ENCODE assay signal across 12 cellular contexts in genomic region chr3:177126015-177126773, GRCh38.
A peak's percentile ranks its signal among the peaks of the same experiment; 100 is the strongest.
DNase-seq lines count a peak whose midpoint lies in the region; ATAC-seq, FAIRE-seq and TF ChIP-seq lines count a peak whose summit lies in the region.
"Had no signal": no experiment of that assay in that cellular context is flagged by ENCODE, and none has a peak within 500 bp of the region (broad histone marks: within the 10 kb centered on the region; RNA-seq: fewer than 3 reads in every experiment).

No MANE protein-coding gene starts in this region.

- H3K4me3 ChIP-seq in heart left ventricle (no peak overlapping the region), skeletal muscle cell (ENCODE audit: low read depth, low read length) (no peak overlapping the region)
- H3K4me3 ChIP-seq: cardiac muscle cell had no signal

- intact Hi-C loops in heart left ventricle (cut with DNase I), result loop anchor here in 3 of 10 donors (5.0 to 10.0 kb wide), 4 partner anchors 61 to 366 kb away; partner anchors contain the start of gene TBL1XR1 (in 1 of the 3)

- 45 to 48% (median 47%) methylated on average over 3 of the region's 3 CpGs for WGBS in heart left ventricle, 4 donors

- peaks cover 0 to 66% (median 44%) of the 10 kb centered on the region in 12 donors for H3K4me1 ChIP-seq in heart left ventricle

- ATAC-seq in heart left ventricle (peak; percentile 53 to 88 (median 76)), GM19395 (IDR thresholded peaks at IDR 0.05; ENCODE audit: unreplicated experiment) (no peak), GM18868 (IDR thresholded peaks at IDR 0.05; ENCODE audit: unreplicated experiment) (no peak), HG02970 (IDR thresholded peaks at IDR 0.05; ENCODE audit: low FRiP score, unreplicated experiment) (no peak)

- no peak for DNase-seq in H54 (ENCODE audit: insufficient read length, low spot score)
- peak; percentile 90 for DNase-seq in amniotic epithelial cell (ENCODE audit: low read depth)
- DNase-seq in heart left ventricle, result no peak
- DNase-seq in skeletal muscle cell (ENCODE audit: low read depth), result peak; percentile 83
- no peak for DNase-seq in activated CD4-positive, alpha-beta T cell treated with anti-CD3 and anti-CD28 coated beads for 48 hours
- DNase-seq: NCI-H146, retina had no signal

- FAIRE-seq in H54 (lab: Jason Lieb, UNC), result peak; percentile 99
- FAIRE-seq: HTR-8/SVneo had no signal

- H3K9me3 ChIP-seq in heart left ventricle, result no peaks in the 10 kb centered on the region

- no peaks in the 10 kb centered on the region for H3K36me3 ChIP-seq in heart left ventricle
- H3K36me3 ChIP-seq: cardiac muscle cell had no signal

- TF ChIP-seq POLR2A in H54 (IDR thresholded peaks at IDR 0.05; ENCODE audit: low read depth, low read length) (no peak), heart left ventricle (IDR thresholded peaks at IDR 0.05) (no peak)

- no peaks in the 10 kb centered on the region for H3K27me3 ChIP-seq in heart left ventricle
- H3K27me3 ChIP-seq: cardiac muscle cell had no signal

- peak overlapping the region in 7 of 12 donors; percentile 2 to 29 (median 24) for H3K27ac ChIP-seq in heart left ventricle
- H3K27ac ChIP-seq: cardiac muscle cell had no signal

- no peak for TF ChIP-seq CTCF in heart left ventricle (IDR thresholded peaks at IDR 0.05)

Comparison
In these comparisons a context has a peak if more than half of its experiments do, and no peak if none do; other contexts are left out.
1. DNase-seq: peak in amniotic epithelial cell (single experiment) and skeletal muscle cell (single experiment); none in H54 (single experiment), heart left ventricle (0 of 5) and activated CD4-positive, alpha-beta T cell treated with anti-CD3 and anti-CD28 coated beads for 48 hours (single experiment).
2. ATAC-seq: peak in heart left ventricle (4 of 4); none in GM19395 (single experiment), GM18868 (single experiment) and HG02970 (single experiment).